13 cellular contexts compared by ENCODE assay signal in the genomic region with DNA sequence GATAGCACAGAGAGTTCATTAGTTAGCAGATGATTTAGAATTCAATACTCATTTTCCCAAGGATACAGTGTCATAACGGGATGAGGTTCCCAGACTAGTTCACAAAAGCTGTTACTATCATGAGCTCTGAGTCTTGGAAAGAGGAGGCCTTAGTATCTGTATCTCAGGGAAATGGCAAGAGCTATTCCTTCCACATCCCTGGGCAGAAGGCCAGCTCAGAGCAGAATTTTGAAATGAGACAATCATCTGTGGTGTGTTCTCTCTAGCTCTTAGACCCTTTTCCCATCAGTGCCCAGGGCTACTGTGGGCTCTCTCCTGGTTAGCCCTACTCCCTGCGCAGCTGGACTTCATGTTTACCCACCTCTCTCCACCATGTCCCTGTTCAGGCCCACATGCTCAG.
A peak's percentile ranks its signal among the peaks of the same experiment; 100 is the strongest.
DNase-seq lines count a peak whose midpoint lies in the region; TF ChIP-seq lines count a peak whose summit lies in the region.
"Had no signal": no experiment of that assay in that cellular context is flagged by ENCODE, and none has a peak within 500 bp of the region (broad histone marks: within the 10 kb centered on the region; RNA-seq: fewer than 3 reads in every experiment).

No MANE protein-coding gene starts in this region.

- peaks cover 26 to 34% of the 10 kb centered on the region in 2 donors for H3K4me1 Mint-ChIP-seq in immature natural killer cell

- peak overlapping the region in 1 of 5 donors; percentile 28 for H3K4me3 Mint-ChIP-seq in immature natural killer cell

- DNase-seq in LHCN-M2 (ENCODE audit: low read depth), result peak; percentile 62
- no peak for DNase-seq in esophagus muscularis mucosa (ENCODE audit: extremely low spot score)
- peak; percentile 84 to 86 for DNase-seq in tibial artery
- no peak for DNase-seq in NCI-H69 (lab: John Stamatoyannopoulos, UW)
- no peak for DNase-seq in G401 (ENCODE audit: low spot score)
- no peak for DNase-seq in immature natural killer cell
- DNase-seq in NCI-H446 treated with DMSO at 0.1 percent for 48 hours (lab: John Stamatoyannopoulos, UW), result no peak
- DNase-seq: DMS53; effector CD8-positive, alpha-beta T cell; NCI-H345; posterior cingulate gyrus; SHP77 treated with DMSO at 0.1 percent for 48 hours had no signal

- peak overlapping the region in 2 of 6 donors; percentile 46 to 85 for H3K27ac Mint-ChIP-seq in immature natural killer cell

- no peak for TF ChIP-seq EP300 in esophagus muscularis mucosa (IDR thresholded peaks at IDR 0.05)

- H3K9me3 ChIP-seq in esophagus muscularis mucosa (no peaks in the 10 kb centered on the region), muscle layer of duodenum (ENCODE audit: control insufficient read depth in 1 of 2, low read length in 2 of 2) (no peaks in the 10 kb centered on the region), tibial artery (no peaks in the 10 kb centered on the region)

- no peaks in the 10 kb centered on the region for H3K27me3 ChIP-seq in esophagus muscularis mucosa
- no peaks in the 10 kb centered on the region for H3K27me3 ChIP-seq in muscle layer of duodenum (ENCODE audit: low read depth, low read length)
- H3K27me3 ChIP-seq in tibial artery, result no peaks in the 10 kb centered on the region

- WGBS in esophagus muscularis mucosa, result 75% methylated on average over 2 of the region's 2 CpGs

- H3K36me3 Mint-ChIP-seq in immature natural killer cell, result peaks cover 0 to 26% (median 22%) of the 10 kb centered on the region in 3 donors

- no peaks in the 10 kb centered on the region for H3K36me3 ChIP-seq in esophagus muscularis mucosa
- H3K36me3 ChIP-seq in muscle layer of duodenum (ENCODE audit: control insufficient read depth in 1 of 2, insufficient read depth in 2 of 2, low read length in 2 of 2), result peaks cover 0 to 3% of the 10 kb centered on the region in 2 donors
- H3K36me3 ChIP-seq in tibial artery, result no peaks in the 10 kb centered on the region

- in situ Hi-C loops in G401 (cut with HindIII; ENCODE audit: low sequenced_read_pairs), result no loop called here

- H3K4me1 ChIP-seq in esophagus muscularis mucosa (peaks cover 0 to 20% (median 16%) of the 10 kb centered on the region in 4 donors), muscle layer of duodenum (ENCODE audit: control insufficient read depth in 1 of 2, insufficient read depth in 2 of 2, low read length in 2 of 2) (peaks cover 0 to 4% of the 10 kb centered on the region in 2 donors), tibial artery (peaks cover 10 to 68% (median 33%) of the 10 kb centered on the region in 4 donors)

- no peak overlapping the region for H3K4me3 ChIP-seq in esophagus muscularis mucosa
- H3K4me3 ChIP-seq in muscle layer of duodenum (ENCODE audit: low read depth in 1 of 2, low read length in 2 of 2), result no peak overlapping the region
- H3K4me3 ChIP-seq in tibial artery, result no peak overlapping the region

- no peak for TF ChIP-seq POLR2A in esophagus muscularis mucosa (IDR thresholded peaks at IDR 0.05; ENCODE audit: low read depth)

- no peaks in the 10 kb centered on the region for H3K9me3 Mint-ChIP-seq in immature natural killer cell

- peaks cover 0 to 4% (median 2%) of the 10 kb centered on the region in 3 donors for H3K27me3 Mint-ChIP-seq in immature natural killer cell (ENCODE audit: low read depth in 3 of 3)

- no peak for TF ChIP-seq CTCF in esophagus muscularis mucosa (IDR thresholded peaks at IDR 0.05)
- TF ChIP-seq CTCF in tibial artery (IDR thresholded peaks at IDR 0.05), result no peak

- H3K27ac ChIP-seq in esophagus muscularis mucosa (replicated peaks in 1 of 4), result peak overlapping the region; percentile 64 to 73 (median 68)
- peak overlapping the region; percentile 74 for H3K27ac ChIP-seq in muscle layer of duodenum (ENCODE audit: low read length)
- H3K27ac ChIP-seq in tibial artery, result peak overlapping the region; percentile 88 to 91

- intact Hi-C loops in esophagus muscularis mucosa (cut with DNase I), result no loop called here
- intact Hi-C loops in tibial artery (cut with DNase I; ENCODE audit: low total_unique reads), result loop anchor here (5.0 kb wide), 1 partner anchor 52 kb away; no protein-coding TSS in a partner anchor

Comparison
In these comparisons a context has a peak if more than half of its experiments do, and no peak if none do; other contexts are left out.
1. DNase-seq: peak in LHCN-M2 (single experiment) and tibial artery (2 of 2); none in esophagus muscularis mucosa (single experiment), NCI-H69 (single experiment), G401 (single experiment), immature natural killer cell (0 of 3) and NCI-H446 treated with DMSO at 0.1 percent for 48 hours (single experiment).
2. Peak in every context shown above with its lines, with median percentiles within 50 percentile points of each other: H3K27ac ChIP-seq.